Comparison of ENCODE assay signal across 15 cellular contexts in genomic region chr10:118472415-118472814, GRCh38.
A peak's percentile ranks its signal among the peaks of the same experiment; 100 is the strongest.
DNase-seq lines count a peak whose midpoint lies in the region; ATAC-seq, FAIRE-seq and TF ChIP-seq lines count a peak whose summit lies in the region.
"Had no signal": no experiment of that assay in that cellular context is flagged by ENCODE, and none has a peak within 500 bp of the region (broad histone marks: within the 10 kb centered on the region; RNA-seq: fewer than 3 reads in every experiment).

No MANE protein-coding gene starts in this region.

- H3K4me2 ChIP-seq in mesenchymal stem cell (ENCODE audit: low read length, poor library complexity, severe bottlenecking) = no peak overlapping the region

- no peak for FAIRE-seq in bronchial epithelial cell (lab: Jason Lieb, UNC)
- FAIRE-seq: RCC 7860 had no signal

- H3K18ac ChIP-seq in mesenchymal stem cell (ENCODE audit: low read depth in 1 of 2, low read length in 2 of 2) = no peak overlapping the region

- 58% methylated on average over 4 of the region's 4 CpGs for WGBS in mesenchymal stem cell

- H3K79me1 ChIP-seq in mesenchymal stem cell (replicated peaks; ENCODE audit: low read length, poor library complexity, severe bottlenecking) = no peaks in the 10 kb centered on the region

- no peak overlapping the region for H4K8ac ChIP-seq in mesenchymal stem cell (ENCODE audit: low read length)

- no peak overlapping the region for H2AK5ac ChIP-seq in mesenchymal stem cell (ENCODE audit: low read length, severe bottlenecking)

- H3K9me3 ChIP-seq in mesenchymal stem cell (ENCODE audit: control insufficient read depth, low read length) = no peaks in the 10 kb centered on the region
- H3K9me3 ChIP-seq: HAP-1, MG63 had no signal

- no peaks in the 10 kb centered on the region for H3K4me1 ChIP-seq in mesenchymal stem cell (ENCODE audit: control insufficient read depth, insufficient read depth, low read depth, low read length)
- H3K4me1 ChIP-seq: HAP-1 had no signal

- no peak overlapping the region for H2AFZ ChIP-seq in mesenchymal stem cell (ENCODE audit: low read depth, low read length)

- H2BK12ac ChIP-seq in mesenchymal stem cell (ENCODE audit: low read length in 2 of 2) = no peak overlapping the region

- no peak for ATAC-seq in GM19328 (IDR thresholded peaks at IDR 0.05; ENCODE audit: unreplicated experiment)
- ATAC-seq: CD8-positive, alpha-beta T cell had no signal

- no peak overlapping the region for H3K4ac ChIP-seq in mesenchymal stem cell (ENCODE audit: low read depth in 1 of 2, low read length in 2 of 2)

- no peak overlapping the region for H3K27ac ChIP-seq in mesenchymal stem cell (ENCODE audit: low read length, poor library complexity, severe bottlenecking)

- peak overlapping the region; percentile 68 for H3K9ac ChIP-seq in mesenchymal stem cell (ENCODE audit: low read length)

- H3K23ac ChIP-seq in mesenchymal stem cell (ENCODE audit: low read length in 2 of 2) = no peak overlapping the region

- H3K14ac ChIP-seq in mesenchymal stem cell (ENCODE audit: low read length in 2 of 2) = no peak overlapping the region

- TF ChIP-seq CTCF in bronchial epithelial cell (IDR thresholded peaks at IDR 0.05; ENCODE audit: insufficient read depth, low read length, severe bottlenecking) = no peak

- no peaks in the 10 kb centered on the region for H3K27me3 ChIP-seq in bronchial epithelial cell (ENCODE audit: control insufficient read depth, insufficient read depth, low read length)
- H3K27me3 ChIP-seq in mesenchymal stem cell (ENCODE audit: control insufficient read depth in 1 of 2, insufficient read depth in 1 of 2, low read length in 2 of 2) = peaks cover 0 to 5% of the 10 kb centered on the region in 2 experiments

- DNase-seq in GM03348 (ENCODE audit: low spot score) (peak; percentile 16), NCI-H69 (lab: John Stamatoyannopoulos, UW) (peak; percentile 78), bronchial epithelial cell (ENCODE audit: low read depth) (peak; percentile 62), mesenchymal stem cell (no peak), HuH-7 (ENCODE audit: low spot score) (no peak)
- no peak for DNase-seq in stimulated activated CD4-positive, alpha-beta T cell treated with anti-CD3 and anti-CD28 coated beads, Interleukin-1b, Interleukin-23, amount 100 ng/mL, for 48 hours
- DNase-seq: CD8-positive, alpha-beta T cell; KG1; MG63; NCI-H1105 treated with DMSO at 0.1 percent for 48 hours; NCI-H2029 treated with DMSO at 0.1 percent for 48 hours; NCI-H510A had no signal

- H4K91ac ChIP-seq in mesenchymal stem cell (ENCODE audit: low read length) = no peak overlapping the region

- H2BK120ac ChIP-seq in mesenchymal stem cell (ENCODE audit: low read depth, low read length) = no peak overlapping the region

- no peaks in the 10 kb centered on the region for H3K36me3 ChIP-seq in bronchial epithelial cell (ENCODE audit: control insufficient read depth, insufficient read depth, low read length)
- H3K36me3 ChIP-seq in mesenchymal stem cell (ENCODE audit: control insufficient read depth in 1 of 2, insufficient read depth in 2 of 2, low read depth in 1 of 2, low read length in 2 of 2) = no peaks in the 10 kb centered on the region
- H3K36me3 ChIP-seq: HAP-1, MG63 had no signal

- H2BK5ac ChIP-seq in mesenchymal stem cell (ENCODE audit: low read depth, low read length, poor library complexity, severe bottlenecking) = no peak overlapping the region

- H3K4me3 ChIP-seq in bronchial epithelial cell (ENCODE audit: low read depth, low read length) (no peak overlapping the region), mesenchymal stem cell (ENCODE audit: insufficient read depth in 1 of 2, low read depth in 1 of 2, low read length in 2 of 2) (no peak overlapping the region)
- H3K4me3 ChIP-seq: HAP-1, MG63 had no signal

- no peak overlapping the region for H2BK15ac ChIP-seq in mesenchymal stem cell (ENCODE audit: low read depth, poor library complexity, severe bottlenecking)

Comparison
In these comparisons a context has a peak if more than half of its experiments do, and no peak if none do; other contexts are left out.
1. DNase-seq: peak in GM03348 (single experiment), NCI-H69 (single experiment) and bronchial epithelial cell (single experiment); none in mesenchymal stem cell (single experiment), stimulated activated CD4-positive, alpha-beta T cell treated with anti-CD3 and anti-CD28 coated beads, Interleukin-1b, Interleukin-23, amount 100 ng/mL, for 48 hours (single experiment) and HuH-7 (single experiment).